24 cellular contexts compared by ENCODE assay signal in genomic region chr10:29620112-29620690, GRCh38. TPM values are rescaled to one million over a fixed set of nuclear protein-coding genes. Genes with fewer than 3 reads are reported as not detected.
DNase-seq lines count a peak whose midpoint lies in the region; ATAC-seq and TF ChIP-seq lines count a peak whose summit lies in the region.
"Had no signal": no experiment of that assay in that cellular context is flagged by ENCODE, and none has a peak within 500 bp of the region (broad histone marks: within the 10 kb centered on the region; RNA-seq: fewer than 3 reads in every experiment).

No MANE protein-coding gene starts in this region.

- H3K9me3 ChIP-seq in cardiac muscle cell (ENCODE audit: low read depth) (no peaks in the 10 kb centered on the region), endodermal cell (ENCODE audit: control insufficient read depth, low read length) (peaks cover 9% of the 10 kb centered on the region), vagina (no peaks in the 10 kb centered on the region)
- H3K9me3 ChIP-seq: adrenal gland had no signal

- H3K4me1 ChIP-seq in cardiac muscle cell (ENCODE audit: low read depth): peaks cover 50% of the 10 kb centered on the region
- H3K4me1 ChIP-seq in endodermal cell (ENCODE audit: control insufficient read depth, insufficient read depth, low read length): peaks cover 6% of the 10 kb centered on the region
- peaks cover 60% of the 10 kb centered on the region for H3K4me1 ChIP-seq in vagina
- H3K4me1 ChIP-seq: adrenal gland had no signal

- intact Hi-C loops in Right ventricle myocardium inferior (cut with DNase I) (no loop called here), vagina (cut with DNase I) (no loop called here)

- H3K9ac ChIP-seq in endodermal cell (ENCODE audit: extremely low read depth, low read length, poor library complexity, severe bottlenecking): no peak overlapping the region

- DNase-seq in cardiac muscle cell (ENCODE audit: low read depth in 1 of 2, low spot score in 1 of 2) (no peak), Right ventricle myocardium inferior (ENCODE audit: missing footprints) (no peak), endodermal cell (peak; percentile 16), osteocyte (ENCODE audit: extremely low spot score, unreplicated experiment) (no peak), vagina (ENCODE audit: extremely low spot score in 2 of 2) (no peak), progenitor cell of endocrine pancreas (ENCODE audit: low spot score, unreplicated experiment) (no peak), hypothalamus (lab: John Stamatoyannopoulos, UW) (no peak)
- no peak for DNase-seq in effector CD4-positive, alpha-beta T cell
- DNase-seq: activated CD8-positive, alpha-beta memory T cell treated with anti-CD3 and anti-CD28 coated beads for 24 hours; activated naive CD4-positive, alpha-beta T cell; activated T-cell treated with anti-CD3 and anti-CD28 coated beads, Interleukin-2, amount 50 U/mL, for 24 hours; COR-L47; hippocampal formation; KG1; MV-4-11; NCI-H187; NCI-H2227 treated with DMSO at 0.1 percent for 48 hours; NCI-H748 treated with DMSO at 0.1 percent for 48 hours; nucleus accumbens; OCI-M1; right cardiac atrium had no signal

- H3K4me3 ChIP-seq in cardiac muscle cell (no peak overlapping the region), endodermal cell (ENCODE audit: low read length) (no peak overlapping the region), vagina (no peak overlapping the region)
- H3K4me3 ChIP-seq: adrenal gland had no signal

- H3K36me3 ChIP-seq in cardiac muscle cell: no peaks in the 10 kb centered on the region
- H3K36me3 ChIP-seq in endodermal cell (ENCODE audit: control insufficient read depth, insufficient read depth, low read length): no peaks in the 10 kb centered on the region
- H3K36me3 ChIP-seq in vagina: no peaks in the 10 kb centered on the region
- H3K36me3 ChIP-seq: adrenal gland had no signal

- H3K27me3 Mint-ChIP-seq in endodermal cell (ENCODE audit: insufficient read depth): no peaks in the 10 kb centered on the region
- no peaks in the 10 kb centered on the region for H3K27me3 Mint-ChIP-seq in osteocyte (ENCODE audit: unreplicated experiment)
- H3K27me3 Mint-ChIP-seq in progenitor cell of endocrine pancreas: no peaks in the 10 kb centered on the region
- H3K27me3 Mint-ChIP-seq: activated T-cell treated with anti-CD3 and anti-CD28 coated beads, Interleukin-2, amount 50 U/mL, for 24 hours; B cell; dendritic cell treated with granulocyte-macrophage colony-stimulating factor and Interleukin-4, amounts not matched to agents 40 ng/mL and 50 ng/mL, for 4 days had no signal

- 95 to 96% methylated on average over 2 to 5 of the region's 5 CpGs for WGBS in endodermal cell (ENCODE audit: insufficient coverage in 1 of 2, insufficient read length in 1 of 2), 2 experiments

- H3K36me3 Mint-ChIP-seq in endodermal cell (ENCODE audit: low read depth) (peaks cover 3% of the 10 kb centered on the region), osteocyte (ENCODE audit: unreplicated experiment) (peaks cover 17% of the 10 kb centered on the region), progenitor cell of endocrine pancreas (ENCODE audit: insufficient read depth) (peaks cover 9% of the 10 kb centered on the region)

- H3K27me3 ChIP-seq in cardiac muscle cell (no peaks in the 10 kb centered on the region), endodermal cell (ENCODE audit: control insufficient read depth, insufficient read depth, low read length, poor library complexity, severe bottlenecking) (no peaks in the 10 kb centered on the region), vagina (no peaks in the 10 kb centered on the region)
- H3K27me3 ChIP-seq: adrenal gland had no signal

- H3K4me3 Mint-ChIP-seq in endodermal cell (no peak overlapping the region), osteocyte (ENCODE audit: unreplicated experiment) (no peak overlapping the region), progenitor cell of endocrine pancreas (ENCODE audit: low read depth) (no peak overlapping the region)
- H3K4me3 Mint-ChIP-seq: activated T-cell treated with anti-CD3 and anti-CD28 coated beads, Interleukin-2, amount 50 U/mL, for 24 hours; B cell; dendritic cell treated with granulocyte-macrophage colony-stimulating factor and Interleukin-4, amounts not matched to agents 40 ng/mL and 50 ng/mL, for 4 days had no signal

- H3K4me1 Mint-ChIP-seq in endodermal cell (peaks cover 41% of the 10 kb centered on the region), osteocyte (ENCODE audit: unreplicated experiment) (peaks cover 64% of the 10 kb centered on the region), progenitor cell of endocrine pancreas (ENCODE audit: low read depth) (peaks cover 40% of the 10 kb centered on the region)
- H3K4me1 Mint-ChIP-seq: B cell had no signal

- no peak for TF ChIP-seq POLR2A in vagina (IDR thresholded peaks at IDR 0.05)

- H3K27ac Mint-ChIP-seq in endodermal cell (no peak overlapping the region), osteocyte (ENCODE audit: unreplicated experiment) (peak overlapping the region; percentile 63), progenitor cell of endocrine pancreas (no peak overlapping the region)
- H3K27ac Mint-ChIP-seq: activated T-cell treated with anti-CD3 and anti-CD28 coated beads, Interleukin-2, amount 50 U/mL, for 24 hours; B cell; dendritic cell treated with granulocyte-macrophage colony-stimulating factor and Interleukin-4, amounts not matched to agents 40 ng/mL and 50 ng/mL, for 4 days had no signal

- TF ChIP-seq CTCF in cardiac muscle cell (IDR thresholded peaks at IDR 0.05; ENCODE audit: low read depth, low read length) (no peak), endodermal cell (conservative IDR thresholded peaks at IDR 0.05) (no peak), osteocyte (IDR thresholded peaks at IDR 0.05) (no peak), vagina (IDR thresholded peaks at IDR 0.05) (no peak), progenitor cell of endocrine pancreas (IDR thresholded peaks at IDR 0.05; ENCODE audit: unreplicated experiment) (no peak)

- no peak for ATAC-seq in Right ventricle myocardium inferior

- no peaks in the 10 kb centered on the region for H3K9me3 Mint-ChIP-seq in endodermal cell
- H3K9me3 Mint-ChIP-seq in osteocyte (ENCODE audit: unreplicated experiment): no peaks in the 10 kb centered on the region
- H3K9me3 Mint-ChIP-seq in progenitor cell of endocrine pancreas (ENCODE audit: low read depth): peaks cover 6% of the 10 kb centered on the region
- H3K9me3 Mint-ChIP-seq: activated T-cell treated with anti-CD3 and anti-CD28 coated beads, Interleukin-2, amount 50 U/mL, for 24 hours; dendritic cell treated with granulocyte-macrophage colony-stimulating factor and Interleukin-4, amounts not matched to agents 40 ng/mL and 50 ng/mL, for 4 days had no signal

- H3K27ac ChIP-seq in cardiac muscle cell (peak overlapping the region; percentile 77), endodermal cell (ENCODE audit: low read depth, low read length) (no peak overlapping the region), vagina (peak overlapping the region; percentile 16)

RNA-seq across cellular contexts. Expression of gene SVIL, which starts 14.6 kb away (rescaled TPM):
- total RNA-seq in cardiac muscle cell (244 and 412 TPM in 2 replicates), Right ventricle myocardium inferior (327 TPM), endodermal cell (10 to 100 TPM; 25.2 to 32.9 TPM), osteocyte (257 and 258 TPM in 2 replicates), vagina (111 TPM), progenitor cell of endocrine pancreas (88.2 and 98.8 TPM in 2 replicates)
- polyA plus RNA-seq in cardiac muscle cell: 252 and 258 TPM in 2 replicates
- polyA plus RNA-seq in endodermal cell (2013, experiment 1 of 2): 21.7 TPM
- 17.3 TPM for polyA plus RNA-seq in endodermal cell (2013, experiment 2 of 2)
